In the genomic region with DNA sequence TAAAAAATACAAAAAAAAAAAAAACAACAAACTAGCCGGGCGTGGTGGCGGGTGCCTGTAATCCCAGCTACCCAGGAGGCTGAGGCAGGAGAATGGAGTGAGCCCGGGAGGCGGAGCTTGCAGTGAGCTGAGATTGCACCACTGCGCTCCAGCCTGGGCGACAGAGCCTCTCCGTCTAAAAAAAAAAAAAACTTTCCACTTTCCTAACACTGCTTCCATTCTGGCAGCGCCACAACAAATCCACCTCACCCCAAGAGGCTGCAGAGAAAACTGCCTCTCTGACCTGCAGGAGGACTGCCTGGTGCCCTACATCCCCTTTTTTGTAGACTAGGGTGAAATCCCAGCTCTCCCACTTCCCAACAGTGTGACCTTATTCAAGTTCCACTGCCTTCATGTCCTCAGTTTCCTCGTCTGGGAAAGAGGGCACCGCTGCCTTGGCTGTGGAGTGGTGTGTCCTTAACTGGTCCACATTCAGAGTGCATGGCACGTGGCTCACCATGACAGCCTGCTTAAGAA, we compare ENCODE assay signal across 1 cellular context.
A peak's percentile ranks its signal among the peaks of the same experiment; 100 is the strongest.
TF ChIP-seq lines count a peak whose summit lies in the region.

No MANE protein-coding gene starts in this region.

TF ChIP-seq in HepG2, 621 proteins besides CTCF, POLR2A, EP300 and RAD21 (continued from another document):
- TF ChIP-seq, protein P1, sequence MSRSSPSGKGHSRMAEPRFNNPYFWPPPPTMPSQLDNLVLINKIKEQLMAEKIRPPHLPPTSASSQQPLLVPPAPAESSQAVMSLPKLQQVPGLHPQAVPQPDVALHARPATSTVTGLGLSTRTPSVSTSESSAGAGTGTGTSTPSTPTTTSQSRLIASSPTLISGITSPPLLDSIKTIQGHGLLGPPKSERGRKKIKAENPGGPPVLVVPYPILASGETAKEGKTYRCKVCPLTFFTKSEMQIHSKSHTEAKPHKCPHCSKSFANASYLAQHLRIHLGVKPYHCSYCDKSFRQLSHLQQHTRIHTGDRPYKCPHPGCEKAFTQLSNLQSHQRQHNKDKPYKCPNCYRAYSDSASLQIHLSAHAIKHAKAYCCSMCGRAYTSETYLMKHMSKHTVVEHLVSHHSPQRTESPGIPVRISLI (CRISPR knock-in tag; IDR thresholded peaks at IDR 0.05; ENCODE audit: borderline replicate concordance), result peak; percentile 91
- peak; percentile 20 for TF ChIP-seq AGO2 (optimal IDR thresholded peaks at IDR 0.05; ENCODE audit: low read depth, low read length)
- 0 out of 2 replicates have a peak, but pooled peaks have one; percentile 40 for TF ChIP-seq HNRNPL (IDR thresholded peaks at IDR 0.05; ENCODE audit: low read depth, low read length)
- 0 out of 2 replicates have a peak, but pooled peaks have one; percentile 7 for TF ChIP-seq KDM5B (CRISPR knock-in tag; IDR thresholded peaks at IDR 0.05; ENCODE audit: borderline replicate concordance)
- TF ChIP-seq ZNF75D (CRISPR knock-in tag; IDR thresholded peaks at IDR 0.05; ENCODE audit: borderline replicate concordance), result no peak
- no peak for TF ChIP-seq ZNF678 (CRISPR knock-in tag; IDR thresholded peaks at IDR 0.05)
- peak; percentile 15; the same call in 1 of the 2 replicates for TF ChIP-seq KMT2A (CRISPR knock-in tag; IDR thresholded peaks at IDR 0.05)
- TF ChIP-seq RBFOX2 (IDR thresholded peaks at IDR 0.05; ENCODE audit: low read depth, low read length), result peak; percentile 40
